ENCODE assay signal across 17 cellular contexts in genomic region chr2:220966636-220967035, GRCh38.
DNase-seq lines count a peak whose midpoint lies in the region; ATAC-seq, FAIRE-seq and TF ChIP-seq lines count a peak whose summit lies in the region.
"Had no signal": no experiment of that assay in that cellular context is flagged by ENCODE, and none has a peak within 500 bp of the region (broad histone marks: within the 10 kb centered on the region; RNA-seq: fewer than 3 reads in every experiment).

No MANE protein-coding gene starts in this region.

- H2AFZ ChIP-seq in mammary epithelial cell (ENCODE audit: low read depth, low read length) (no peak overlapping the region), keratinocyte (ENCODE audit: control insufficient read depth, low read length) (no peak overlapping the region)

- in situ Hi-C loops in mammary epithelial cell (cut with MboI; ENCODE audit: low sequenced_read_pairs in 2 of 2) = no loop called here

- DNase-seq in AG20443 (ENCODE audit: low spot score) (peak; percentile 75), LHCN-M2 (ENCODE audit: low read depth) (peak; percentile 71), mammary epithelial cell (peak; percentile 87), keratinocyte (ENCODE audit: low read depth, low spot score) (peak; percentile 5), lower lobe of right lung (no peak), T-helper 17 cell (no peak)
- DNase-seq in stimulated activated naive CD4-positive, alpha-beta T cell treated with Interleukin-2 at 50 U/mL for 16 hours (lab: John Stamatoyannopoulos, UW) = no peak
- DNase-seq in stimulated activated CD4-positive, alpha-beta T cell treated with anti-CD3 and anti-CD28 coated beads, Interleukin-2, amount 100 ng/mL, for 48 hours = no peak
- DNase-seq: activated CD8-positive, alpha-beta memory T cell treated with anti-CD3 and anti-CD28 coated beads, Interleukin-2, amount 50 U/mL, for 48 hours; gastrocnemius medialis; naive thymus-derived CD4-positive, alpha-beta T cell; stimulated activated CD4-positive, alpha-beta T cell treated with anti-CD3 and anti-CD28 coated beads, Interleukin-1b, Interleukin-23, amount 100 ng/mL, for 48 hours had no signal

- BruUV-seq in mammary epithelial cell (replicated peaks; lab: Mats Ljungman, UMichigan) = no TSS peak

- H3K4me1 Mint-ChIP-seq in T-helper 17 cell = no peaks in the 10 kb centered on the region
- H3K4me1 Mint-ChIP-seq: B cell; naive thymus-derived CD4-positive, alpha-beta T cell had no signal

- no peak overlapping the region for H3K4me3 ChIP-seq in mammary epithelial cell (replicated peaks in 1 of 3; ENCODE audit: insufficient read depth in 1 of 3, low read depth in 2 of 3, low read length in 3 of 3)
- H3K4me3 ChIP-seq in keratinocyte (ENCODE audit: control insufficient read depth in 2 of 3, extremely low read depth in 1 of 3, insufficient read depth in 2 of 3, low read depth in 1 of 3, low read length in 3 of 3) = no peak overlapping the region
- no peak overlapping the region for H3K4me3 ChIP-seq in lower lobe of right lung
- H3K4me3 ChIP-seq: gastrocnemius medialis had no signal

- no peaks in the 10 kb centered on the region for H4K20me1 ChIP-seq in mammary epithelial cell (ENCODE audit: insufficient read depth, low read length)
- H4K20me1 ChIP-seq in keratinocyte (ENCODE audit: control insufficient read depth, extremely low read depth, insufficient read depth, low read length) = no peaks in the 10 kb centered on the region

- intact Hi-C loops in mammary epithelial cell (cut with micrococcal nuclease) (no loop called here), lower lobe of right lung (cut with DNase I) (no loop called here)

- H3K4me1 ChIP-seq in mammary epithelial cell (ENCODE audit: insufficient read depth, low read length) = peaks cover 10% of the 10 kb centered on the region
- peaks cover 9% of the 10 kb centered on the region for H3K4me1 ChIP-seq in keratinocyte (ENCODE audit: control insufficient read depth, extremely low read depth, insufficient read depth, low read length)
- H3K4me1 ChIP-seq in lower lobe of right lung = no peaks in the 10 kb centered on the region

- H3K27me3 ChIP-seq in mammary epithelial cell (ENCODE audit: insufficient read depth, low read length) = no peaks in the 10 kb centered on the region
- no peaks in the 10 kb centered on the region for H3K27me3 ChIP-seq in keratinocyte (ENCODE audit: control insufficient read depth, extremely low read depth, insufficient read depth, low read length)
- no peaks in the 10 kb centered on the region for H3K27me3 ChIP-seq in lower lobe of right lung (ENCODE audit: low read depth)
- H3K27me3 ChIP-seq: gastrocnemius medialis had no signal

- ATAC-seq in lower lobe of right lung = no peak
- no peak for ATAC-seq in T-helper 17 cell
- ATAC-seq: activated CD4-positive, CD25-positive, alpha-beta regulatory T cell treated with anti-CD3 and anti-CD28 coated beads, Interleukin-2, amount 50 U/mL, for 24 hours; gastrocnemius medialis; naive thymus-derived CD4-positive, alpha-beta T cell had no signal

- peak; percentile 78 for FAIRE-seq in keratinocyte (lab: Jason Lieb, UNC)
- FAIRE-seq: G401.6 had no signal

- no peak overlapping the region for H3K4me3 Mint-ChIP-seq in T-helper 17 cell
- H3K4me3 Mint-ChIP-seq: activated naive CD8-positive, alpha-beta T cell; B cell; naive thymus-derived CD4-positive, alpha-beta T cell; type B pancreatic cell had no signal

- WGBS in mammary epithelial cell (ENCODE audit: low coverage, missing lambda C conversion rate) = 6% methylated on average over 3 of the region's 3 CpGs

- H3K9me3 ChIP-seq in mammary epithelial cell (replicated peaks; ENCODE audit: insufficient read depth, low read length) (no peaks in the 10 kb centered on the region), keratinocyte (ENCODE audit: control insufficient read depth, low read depth, low read length) (no peaks in the 10 kb centered on the region), lower lobe of right lung (no peaks in the 10 kb centered on the region), T-helper 17 cell (ENCODE audit: control insufficient read depth, low read length, poor library complexity, severe bottlenecking) (no peaks in the 10 kb centered on the region)
- H3K9me3 ChIP-seq: gastrocnemius medialis had no signal

- no peaks in the 10 kb centered on the region for H3K36me3 Mint-ChIP-seq in T-helper 17 cell (ENCODE audit: low read depth)
- H3K36me3 Mint-ChIP-seq: activated naive CD8-positive, alpha-beta T cell; naive thymus-derived CD4-positive, alpha-beta T cell; type B pancreatic cell had no signal

- peaks cover 9% of the 10 kb centered on the region for H3K27me3 Mint-ChIP-seq in T-helper 17 cell
- H3K27me3 Mint-ChIP-seq: B cell, type B pancreatic cell had no signal

- TF ChIP-seq CTCF in mammary epithelial cell (conservative IDR thresholded peaks at IDR 0.05 in 1 of 2, IDR thresholded peaks at IDR 0.05 in 1 of 2; ENCODE audit: extremely low read depth in 1 of 2, insufficient read depth in 1 of 2, low read depth in 1 of 2, low read length in 2 of 2) (no peak), keratinocyte (optimal IDR thresholded peaks at IDR 0.05 in 1 of 3, IDR thresholded peaks at IDR 0.05 in 1 of 3, conservative IDR thresholded peaks at IDR 0.05 in 1 of 3; ENCODE audit: extremely low read depth in 1 of 3, insufficient read depth in 2 of 3, low read length in 3 of 3) (no peak), lower lobe of right lung (IDR thresholded peaks at IDR 0.05) (no peak)

- H3K9me1 ChIP-seq in keratinocyte (ENCODE audit: control insufficient read depth, extremely low read depth, insufficient read depth, low read length) = no peaks in the 10 kb centered on the region

- no peak overlapping the region for H3K27ac Mint-ChIP-seq in T-helper 17 cell
- H3K27ac Mint-ChIP-seq: activated naive CD8-positive, alpha-beta T cell; B cell; naive thymus-derived CD4-positive, alpha-beta T cell; type B pancreatic cell had no signal

- H3K9ac ChIP-seq in mammary epithelial cell (ENCODE audit: insufficient read depth, low read length) (no peak overlapping the region), keratinocyte (ENCODE audit: control insufficient read depth, extremely low read depth, insufficient read depth, low read length) (no peak overlapping the region)

- dilution Hi-C loops in mammary epithelial cell (cut with HindIII; ENCODE audit: low sequenced_read_pairs) = no loop called here
- dilution Hi-C loops in keratinocyte (cut with MboI; ENCODE audit: extremely low pct_ligation_motif_present, low sequenced_read_pairs) = no loop called here

- H3K27ac ChIP-seq in mammary epithelial cell (ENCODE audit: insufficient read depth, low read depth, low read length) (no peak overlapping the region), keratinocyte (ENCODE audit: control insufficient read depth, insufficient read depth, low read length) (no peak overlapping the region), lower lobe of right lung (no peak overlapping the region)
- H3K27ac ChIP-seq: gastrocnemius medialis had no signal

- H3K4me2 ChIP-seq in mammary epithelial cell (ENCODE audit: insufficient read depth, low read depth, low read length) (no peak overlapping the region), keratinocyte (ENCODE audit: control insufficient read depth, extremely low read depth, insufficient read depth, low read depth, low read length) (no peak overlapping the region)

- H3K79me2 ChIP-seq in mammary epithelial cell (ENCODE audit: insufficient read depth, low read length) (no peaks in the 10 kb centered on the region), keratinocyte (ENCODE audit: control insufficient read depth, insufficient read depth, low read length) (no peaks in the 10 kb centered on the region)

- CTCF ChIA-PET in mammary epithelial cell (lab: Charles Lee; ENCODE audit: low non-redundant PET) = no interaction called here

- no peaks in the 10 kb centered on the region for H3K36me3 ChIP-seq in mammary epithelial cell (ENCODE audit: insufficient read depth, low read length)
- no peaks in the 10 kb centered on the region for H3K36me3 ChIP-seq in keratinocyte (ENCODE audit: control insufficient read depth in 2 of 2, extremely low read depth in 1 of 2, insufficient read depth in 2 of 2, low read length in 2 of 2)
- H3K36me3 ChIP-seq in lower lobe of right lung = no peaks in the 10 kb centered on the region
- H3K36me3 ChIP-seq: gastrocnemius medialis had no signal

Comparison
In these comparisons a context has a peak if more than half of its experiments do, and no peak if none do; other contexts are left out.
1. DNase-seq: peak in AG20443 (single experiment), LHCN-M2 (single experiment), mammary epithelial cell (single experiment) and keratinocyte (single experiment); none in lower lobe of right lung (single experiment), stimulated activated naive CD4-positive, alpha-beta T cell treated with Interleukin-2 at 50 U/mL for 16 hours (single experiment), T-helper 17 cell (0 of 3) and stimulated activated CD4-positive, alpha-beta T cell treated with anti-CD3 and anti-CD28 coated beads, Interleukin-2, amount 100 ng/mL, for 48 hours (0 of 2).